34 cellular contexts compared by ENCODE assay signal in the genomic region with DNA sequence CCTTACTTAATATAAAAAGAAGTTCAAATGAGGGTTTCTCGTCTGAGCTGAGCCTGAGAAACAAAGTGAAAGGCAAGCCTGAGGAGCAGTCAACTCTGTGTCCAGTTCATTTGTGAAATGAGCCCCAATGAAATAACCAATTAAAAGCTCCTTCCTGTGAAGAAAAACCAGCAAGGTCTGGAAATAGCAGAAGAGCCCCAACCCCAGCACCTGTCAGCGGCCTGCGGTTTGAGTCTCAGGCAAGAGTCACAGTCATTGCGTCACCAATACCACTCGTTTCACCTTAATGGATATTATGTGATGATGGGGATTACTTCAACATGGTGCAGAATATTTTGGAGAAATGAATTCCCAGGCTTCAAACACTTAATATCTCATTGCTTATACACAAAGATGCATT.
"Had no signal": no experiment of that assay in that cellular context is flagged by ENCODE, and none has a peak within 500 bp of the region (broad histone marks: within the 10 kb centered on the region; RNA-seq: fewer than 3 reads in every experiment).

No MANE protein-coding gene starts in this region.

- ATAC-seq: activated CD8-positive, alpha-beta T cell treated with anti-CD3 and anti-CD28 coated beads for 36 hours; activated naive CD4-positive, alpha-beta T cell treated with anti-CD3 and anti-CD28 coated beads, Interleukin-2, amount 50 U/mL, for 72 hours; activated T-cell treated with anti-CD3 and anti-CD28 coated beads, Interleukin-2, amount 50 U/mL, for 4 hours; activated T-cell treated with anti-CD3 and anti-CD28 coated beads, Interleukin-2, amount 50 U/mL, for 72 hours; activated T-helper 17 cell treated with anti-CD3 and anti-CD28 coated beads, Interleukin-2, amount 50 U/mL, for 72 hours; body of pancreas had no signal

- H3K27ac ChIP-seq: adrenal gland, body of pancreas, brain microvascular endothelial cell, breast epithelium, VCaP had no signal

- H3K4me3 ChIP-seq: adrenal gland, body of pancreas, breast epithelium had no signal

- H3K4me1 ChIP-seq: adrenal gland, body of pancreas, breast epithelium had no signal

- H3K27me3 ChIP-seq: adrenal gland, body of pancreas, brain microvascular endothelial cell, breast epithelium had no signal

- FAIRE-seq: astrocyte, colon, TTC549 had no signal

- H3K9me3 ChIP-seq: adrenal gland, body of pancreas had no signal

- DNase-seq: activated B cell treated with CpG ODN at 0.5 μM for 24 hours; activated CD4-positive, alpha-beta memory T cell treated with anti-CD3 and anti-CD28 coated beads for 36 hours; activated CD4-positive, alpha-beta T cell treated with anti-CD3 and anti-CD28 coated beads for 4 hours; activated CD4-positive, alpha-beta T cell treated with anti-CD3 and anti-CD28 coated beads, Interleukin-2, amount 10 ng/mL, durations not matched to agents 24 days and 14 days; activated CD4-positive, alpha-beta T cell treated with anti-CD3 and anti-CD28 coated beads, Interleukin-2, amount 50 U/mL, for 1 hour; activated CD4-positive, alpha-beta T cell treated with anti-CD3 and anti-CD28 coated beads, Interleukin-2, amount 50 U/mL, for 4 hours; activated CD4-positive, CD25-positive, alpha-beta regulatory T cell treated with anti-CD3 and anti-CD28 coated beads, Interleukin-2, amount 50 U/mL, for 72 hours; activated CD8-positive, alpha-beta memory T cell treated with anti-CD3 and anti-CD28 coated beads, Interleukin-2, amount 50 U/mL, for 4 hours; activated CD8-positive, alpha-beta T cell treated with anti-CD3 and anti-CD28 coated beads for 36 hours; activated effector memory CD4-positive, alpha-beta T cell treated with anti-CD3 and anti-CD28 coated beads, Interleukin-2, amount 50 U/mL, for 16 hours; activated gamma-delta T cell treated with Interleukin-2 at 50 U/mL for 16 hours; activated naive CD4-positive, alpha-beta T cell; activated naive CD4-positive, alpha-beta T cell treated with anti-CD3 and anti-CD28 coated beads for 36 hours; activated naive CD4-positive, alpha-beta T cell treated with anti-CD3 and anti-CD28 coated beads, Interleukin-2, amount 50 U/mL, for 16 hours; activated naive CD8-positive, alpha-beta T cell treated with anti-CD3 and anti-CD28 coated beads for 36 hours; activated T-cell treated with anti-CD3 and anti-CD28 coated beads for 4 hours; activated T-cell treated with anti-CD3 and anti-CD28 coated beads, Interleukin-2, amount 50 U/mL, for 1 hour; activated T-cell treated with anti-CD3 and anti-CD28 coated beads, Interleukin-2, amount 50 U/mL, for 4 hours; activated T-cell treated with anti-CD3 and anti-CD28 coated beads, Interleukin-2, amount 50 U/mL, for 72 hours; adrenal gland; amniotic stem cell; aorta; body of pancreas; brain microvascular endothelial cell; central memory CD4-positive, alpha-beta T cell; T-helper 2 cell; T-helper 9 cell had no signal

- H3K36me3 ChIP-seq: adrenal gland, brain microvascular endothelial cell, breast epithelium had no signal
